1 cellular context compared by ENCODE assay signal in the genomic region with DNA sequence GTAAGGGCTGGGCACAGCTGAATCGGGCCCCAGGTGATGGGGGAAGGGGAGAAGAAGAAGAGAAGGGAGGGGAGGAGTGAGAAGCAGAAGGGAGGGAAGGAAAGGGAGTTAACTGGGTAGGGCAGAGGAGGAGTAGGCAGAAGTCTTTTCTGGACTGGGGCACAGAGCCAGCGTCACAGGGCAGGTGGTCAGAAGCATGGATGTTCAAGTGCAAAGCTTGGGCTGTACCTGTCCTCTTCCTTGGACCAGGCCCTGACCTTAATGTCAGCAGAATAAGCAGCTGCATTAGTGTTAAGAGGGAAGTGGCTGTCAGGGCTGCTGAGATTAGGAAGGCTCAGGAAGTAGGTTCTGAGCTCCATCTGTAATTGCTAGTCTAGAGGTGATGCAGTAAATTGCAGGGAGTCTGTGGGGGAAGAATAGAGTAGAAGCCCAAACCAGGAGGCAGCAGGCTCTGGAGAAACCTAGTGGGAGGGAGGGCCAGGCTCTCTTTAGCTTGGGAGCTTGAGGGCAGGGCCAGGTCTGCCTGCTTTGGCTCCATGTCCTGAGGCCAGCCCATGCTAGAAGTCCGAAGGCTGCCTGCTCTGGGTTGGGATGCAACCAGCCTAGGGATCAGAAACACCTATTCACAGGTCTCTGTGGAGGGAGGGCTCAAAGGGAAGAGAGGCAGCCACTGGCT.
TF ChIP-seq lines count a peak whose summit lies in the region.

No MANE protein-coding gene starts in this region.

TF ChIP-seq in GM12878, 131 proteins besides CTCF, POLR2A, EP300 and RAD21:
- TF ChIP-seq FOS (IDR thresholded peaks at IDR 0.05; ENCODE audit: borderline replicate concordance, extremely low read depth, insufficient read length) = no peak
- no peak for TF ChIP-seq PML (IDR thresholded peaks at IDR 0.05; ENCODE audit: low read length)
- TF ChIP-seq CREB1 (IDR thresholded peaks at IDR 0.05; ENCODE audit: low read depth) = no peak
- no peak for TF ChIP-seq ESRRA (IDR thresholded peaks at IDR 0.05; ENCODE audit: low read length)
- TF ChIP-seq SP1 (IDR thresholded peaks at IDR 0.05; ENCODE audit: low read depth, low read length) = no peak
- TF ChIP-seq SUZ12 (IDR thresholded peaks at IDR 0.05; ENCODE audit: unreplicated experiment) = no peak
- no peak for TF ChIP-seq ZBTB4 (CRISPR knock-in tag; IDR thresholded peaks at IDR 0.05)
- no peak for TF ChIP-seq PKNOX1 (IDR thresholded peaks at IDR 0.05)
- TF ChIP-seq FOXK2 (IDR thresholded peaks at IDR 0.05) = no peak
- TF ChIP-seq, protein P1, sequence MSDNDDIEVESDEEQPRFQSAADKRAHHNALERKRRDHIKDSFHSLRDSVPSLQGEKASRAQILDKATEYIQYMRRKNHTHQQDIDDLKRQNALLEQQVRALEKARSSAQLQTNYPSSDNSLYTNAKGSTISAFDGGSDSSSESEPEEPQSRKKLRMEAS (IDR thresholded peaks at IDR 0.05; ENCODE audit: low read depth, low read length) = no peak
- no peak for TF ChIP-seq SMAD1 (IDR thresholded peaks at IDR 0.05; ENCODE audit: low read depth, partially characterized antibody)
- no peak for TF ChIP-seq NFXL1 (IDR thresholded peaks at IDR 0.05; ENCODE audit: borderline replicate concordance)
- TF ChIP-seq MLLT1 (IDR thresholded peaks at IDR 0.05) = no peak
- TF ChIP-seq ZBED1 (IDR thresholded peaks at IDR 0.05; ENCODE audit: borderline replicate concordance) = no peak
- TF ChIP-seq SMAD5 (IDR thresholded peaks at IDR 0.05; ENCODE audit: low read depth) = no peak
